In the genomic region with DNA sequence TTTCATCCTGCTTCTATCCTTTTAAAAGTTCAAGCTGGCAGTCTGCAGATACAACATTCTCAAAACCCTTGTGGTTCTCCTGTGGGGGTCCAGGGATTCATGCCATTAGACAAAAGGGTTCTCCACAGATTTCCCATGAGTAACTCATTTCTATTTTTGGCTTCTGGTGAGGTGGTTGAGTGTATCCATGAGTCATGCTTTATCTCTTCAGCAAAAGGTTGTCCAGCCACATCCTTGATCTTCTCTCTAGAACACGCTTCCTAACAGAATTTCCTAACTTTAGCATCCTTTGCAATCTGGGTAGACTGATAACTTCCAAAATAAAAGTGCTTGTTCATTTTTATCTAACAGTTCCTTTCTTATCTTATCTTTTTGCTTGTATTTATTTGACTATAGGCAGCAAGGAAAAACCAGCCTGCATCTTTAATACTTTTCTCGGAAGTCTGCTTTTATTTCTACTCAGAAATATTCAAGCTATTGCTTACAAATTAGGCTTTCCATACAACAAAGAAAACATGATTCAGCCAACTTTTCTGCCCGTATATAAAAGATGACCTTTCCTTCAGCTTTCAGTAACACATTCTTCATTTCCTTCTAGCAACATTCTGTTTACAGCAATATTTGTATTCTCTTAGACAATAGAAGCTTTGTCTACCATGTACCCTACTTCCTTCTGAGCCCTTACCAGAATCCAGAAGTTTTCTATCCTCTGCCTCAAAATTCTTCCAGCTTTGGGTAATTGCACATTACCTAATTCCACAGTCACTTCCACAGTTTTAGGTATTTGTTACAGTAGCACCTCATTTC, we compare ENCODE assay signal across 12 cellular contexts.
A peak's percentile ranks its signal among the peaks of the same experiment; 100 is the strongest.
DNase-seq lines count a peak whose midpoint lies in the region; ATAC-seq and TF ChIP-seq lines count a peak whose summit lies in the region.
"Had no signal": no experiment of that assay in that cellular context is flagged by ENCODE, and none has a peak within 500 bp of the region (broad histone marks: within the 10 kb centered on the region; RNA-seq: fewer than 3 reads in every experiment).

No MANE protein-coding gene starts in this region.

- H3K4me3 ChIP-seq in AG04450 (ENCODE audit: low read depth, low read length) = no peak overlapping the region
- H3K4me3 ChIP-seq in astrocyte of the spinal cord (ENCODE audit: low read depth, low read length) = no peak overlapping the region
- H3K4me3 ChIP-seq in kidney epithelial cell (ENCODE audit: low read depth, low read length) = no peak overlapping the region
- no peak overlapping the region for H3K4me3 ChIP-seq in psoas muscle
- H3K4me3 ChIP-seq: heart left ventricle had no signal

- H3K36me3 ChIP-seq in kidney epithelial cell (ENCODE audit: control insufficient read depth, insufficient read depth, low read length) (no peaks in the 10 kb centered on the region), psoas muscle (ENCODE audit: insufficient read depth in 1 of 2, low read depth in 1 of 2) (no peaks in the 10 kb centered on the region)
- H3K36me3 ChIP-seq: heart left ventricle had no signal

- H3K9me3 ChIP-seq in AG04450 (ENCODE audit: control insufficient read depth, insufficient read depth, low read length) (peaks cover 11% of the 10 kb centered on the region), psoas muscle (peaks cover 31% of the 10 kb centered on the region)

- intact Hi-C loops in psoas muscle (cut with DNase I) = no loop called here

- DNase-seq in AG04450 (ENCODE audit: low read depth, low spot score) (peak; percentile 83), HT1080 (ENCODE audit: low read depth) (peak; percentile 98), astrocyte of the spinal cord (ENCODE audit: low read depth, low spot score) (peak; percentile 96), kidney epithelial cell (ENCODE audit: low read depth) (peak; percentile 64), psoas muscle (no peak)
- DNase-seq in activated CD4-positive, alpha-beta T cell treated with anti-CD3 and anti-CD28 coated beads for 48 hours = no peak
- DNase-seq in effector CD4-positive, alpha-beta T cell = no peak
- DNase-seq: heart left ventricle, mesendoderm, NCI-H345, retina had no signal

- in situ Hi-C loops in astrocyte of the spinal cord (cut with HindIII; ENCODE audit: low sequenced_read_pairs) = no loop called here

- TF ChIP-seq CTCF in AG04450 (IDR thresholded peaks at IDR 0.05; ENCODE audit: low read depth, low read length) (no peak), astrocyte of the spinal cord (IDR thresholded peaks at IDR 0.05; ENCODE audit: low read depth, low read length) (no peak), kidney epithelial cell (IDR thresholded peaks at IDR 0.05; ENCODE audit: insufficient read depth, low read length, poor library complexity, severe bottlenecking) (no peak), psoas muscle (IDR thresholded peaks at IDR 0.05) (no peak)

- TF ChIP-seq POLR2A in GM18505 (IDR thresholded peaks at IDR 0.05; ENCODE audit: borderline replicate concordance, extremely low read depth, insufficient read depth, insufficient read length) = no peak

- 76 to 84% (median 77%) methylated on average over 3 of the region's 3 CpGs for WGBS in psoas muscle, 3 donors

- H3K27me3 ChIP-seq in AG04450 (ENCODE audit: control insufficient read depth, insufficient read depth, low read length) = no peaks in the 10 kb centered on the region
- H3K27me3 ChIP-seq in kidney epithelial cell (ENCODE audit: control insufficient read depth, insufficient read depth, low read length) = no peaks in the 10 kb centered on the region
- H3K27me3 ChIP-seq in psoas muscle (ENCODE audit: insufficient read depth in 3 of 3, low read length in 2 of 3) = no peaks in the 10 kb centered on the region
- H3K27me3 ChIP-seq: heart left ventricle had no signal

- H3K27ac ChIP-seq in AG04450 (ENCODE audit: low read depth, low read length) (peak overlapping the region; percentile 82), psoas muscle (no peak overlapping the region)
- H3K27ac ChIP-seq: heart left ventricle had no signal

- POLR2A ChIA-PET in AG04450 (lab: Yijun Ruan, JAX) = interaction anchor here (1.7 kb wide), 1 partner anchor 79 kb away, joined by 5 read pairs; a partner anchor contains a TSS

- ATAC-seq in psoas muscle (no peak), GM18505 (IDR thresholded peaks at IDR 0.05; ENCODE audit: unreplicated experiment) (no peak)
- ATAC-seq: heart left ventricle had no signal

- CTCF ChIA-PET in AG04450 (lab: Charles Lee) = no interaction called here

- H3K4me1 ChIP-seq in psoas muscle = no peaks in the 10 kb centered on the region

Comparison
In these comparisons a context has a peak if more than half of its experiments do, and no peak if none do; other contexts are left out.
1. DNase-seq: peak in AG04450 (single experiment), HT1080 (single experiment), astrocyte of the spinal cord (single experiment) and kidney epithelial cell (single experiment); none in psoas muscle (0 of 2), activated CD4-positive, alpha-beta T cell treated with anti-CD3 and anti-CD28 coated beads for 48 hours (single experiment) and effector CD4-positive, alpha-beta T cell (single experiment).